ENCODE assay signal across 1 cellular context in genomic region chr5:52830700-52831099, GRCh38.
A peak's percentile ranks its signal among the peaks of the same experiment; 100 is the strongest.
TF ChIP-seq lines count a peak whose summit lies in the region.

No MANE protein-coding gene starts in this region.

TF ChIP-seq in HepG2, 621 proteins besides CTCF, POLR2A, EP300 and RAD21 (continued from another document):
- TF ChIP-seq ZBTB2 (CRISPR knock-in tag; IDR thresholded peaks at IDR 0.05; ENCODE audit: low read depth), result no peak
- TF ChIP-seq ZFY (CRISPR knock-in tag; IDR thresholded peaks at IDR 0.05), result no peak
- TF ChIP-seq ZNF10 (CRISPR knock-in tag; IDR thresholded peaks at IDR 0.05; ENCODE audit: borderline replicate concordance, low read depth), result no peak
- TF ChIP-seq ATF7 (IDR thresholded peaks at IDR 0.05), result peak; percentile 65
- no peak for TF ChIP-seq ATF7 (CRISPR knock-in tag; IDR thresholded peaks at IDR 0.05)
- no peak for TF ChIP-seq PTBP1 (IDR thresholded peaks at IDR 0.05; ENCODE audit: low read depth, low read length, poor library complexity, severe bottlenecking)
